In the genomic region with DNA sequence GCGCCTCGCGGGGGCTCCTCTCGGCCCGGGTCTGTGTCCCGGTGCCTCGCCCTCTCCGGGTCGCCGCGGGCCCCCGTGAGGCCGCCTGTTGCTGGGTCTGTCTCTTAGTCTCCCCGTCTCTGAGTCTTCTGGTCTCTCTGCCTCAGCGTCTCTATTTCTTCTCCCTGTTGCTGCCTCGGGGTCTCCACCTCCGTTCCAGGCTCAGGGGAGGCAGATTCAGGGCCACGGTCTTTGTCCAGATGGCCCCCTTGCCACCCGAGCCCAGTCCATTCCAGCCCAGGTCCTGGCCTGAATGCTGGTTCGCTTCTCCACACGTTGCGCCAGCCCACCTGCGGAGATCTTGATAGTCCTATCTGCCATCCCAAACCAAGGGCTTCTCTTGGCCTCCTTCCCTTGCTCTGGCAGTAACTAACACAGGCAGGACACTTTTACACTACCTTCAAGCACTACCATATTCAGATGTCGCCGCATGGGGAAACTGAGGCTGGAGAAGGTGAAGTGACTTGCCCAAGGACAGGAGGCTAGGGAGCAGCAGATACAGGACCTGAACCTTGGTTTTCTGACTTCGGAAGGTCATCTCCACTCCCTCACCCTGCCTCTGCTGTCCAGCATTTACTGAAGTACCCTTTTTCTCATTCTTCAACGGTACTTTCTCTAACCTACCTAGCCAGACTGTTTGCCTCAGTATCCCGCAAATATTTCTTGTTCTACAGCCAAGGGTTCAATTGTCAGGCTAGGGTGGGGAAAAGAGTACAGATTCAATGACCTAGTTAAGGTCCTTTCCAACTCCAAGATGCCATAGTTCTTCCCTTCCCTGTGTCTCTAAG, we compare ENCODE assay signal across 1 cellular context.
TF ChIP-seq lines count a peak whose summit lies in the region.

No MANE protein-coding gene starts in this region.

TF ChIP-seq in IMR-90, 13 proteins besides CTCF, POLR2A, EP300 and RAD21:
- TF ChIP-seq SMC3 (IDR thresholded peaks at IDR 0.05; ENCODE audit: low read depth, low read length) (no peak), NFE2L2 (IDR thresholded peaks at IDR 0.05; ENCODE audit: low read depth, low read length) (no peak), RFX5 (IDR thresholded peaks at IDR 0.05; ENCODE audit: low read depth, low read length) (no peak), MXI1 (IDR thresholded peaks at IDR 0.05; ENCODE audit: borderline replicate concordance, low read depth, low read length) (no peak), CHD1 (IDR thresholded peaks at IDR 0.05; ENCODE audit: low read depth, low read length) (no peak), BHLHE40 (IDR thresholded peaks at IDR 0.05; ENCODE audit: low read depth, low read length) (no peak), CEBPB (IDR thresholded peaks at IDR 0.05; ENCODE audit: low read depth, low read length) (no peak), RCOR1 (IDR thresholded peaks at IDR 0.05; ENCODE audit: insufficient replicate concordance, low read length) (no peak), MAFK (IDR thresholded peaks at IDR 0.05; ENCODE audit: low read depth, low read length) (no peak), FOS (IDR thresholded peaks at IDR 0.05; ENCODE audit: low read depth, low read length) (no peak), MAZ (IDR thresholded peaks at IDR 0.05; ENCODE audit: borderline replicate concordance, low read depth, low read length) (no peak)
- TF ChIP-seq, protein P1, sequence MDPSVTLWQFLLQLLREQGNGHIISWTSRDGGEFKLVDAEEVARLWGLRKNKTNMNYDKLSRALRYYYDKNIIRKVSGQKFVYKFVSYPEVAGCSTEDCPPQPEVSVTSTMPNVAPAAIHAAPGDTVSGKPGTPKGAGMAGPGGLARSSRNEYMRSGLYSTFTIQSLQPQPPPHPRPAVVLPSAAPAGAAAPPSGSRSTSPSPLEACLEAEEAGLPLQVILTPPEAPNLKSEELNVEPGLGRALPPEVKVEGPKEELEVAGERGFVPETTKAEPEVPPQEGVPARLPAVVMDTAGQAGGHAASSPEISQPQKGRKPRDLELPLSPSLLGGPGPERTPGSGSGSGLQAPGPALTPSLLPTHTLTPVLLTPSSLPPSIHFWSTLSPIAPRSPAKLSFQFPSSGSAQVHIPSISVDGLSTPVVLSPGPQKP (IDR thresholded peaks at IDR 0.05; ENCODE audit: borderline replicate concordance, low read depth, low read length) = no peak
- TF ChIP-seq, protein P2, sequence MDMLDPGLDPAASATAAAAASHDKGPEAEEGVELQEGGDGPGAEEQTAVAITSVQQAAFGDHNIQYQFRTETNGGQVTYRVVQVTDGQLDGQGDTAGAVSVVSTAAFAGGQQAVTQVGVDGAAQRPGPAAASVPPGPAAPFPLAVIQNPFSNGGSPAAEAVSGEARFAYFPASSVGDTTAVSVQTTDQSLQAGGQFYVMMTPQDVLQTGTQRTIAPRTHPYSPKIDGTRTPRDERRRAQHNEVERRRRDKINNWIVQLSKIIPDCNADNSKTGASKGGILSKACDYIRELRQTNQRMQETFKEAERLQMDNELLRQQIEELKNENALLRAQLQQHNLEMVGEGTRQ (IDR thresholded peaks at IDR 0.05; ENCODE audit: low read depth, low read length) = no peak
